In the genomic region with DNA sequence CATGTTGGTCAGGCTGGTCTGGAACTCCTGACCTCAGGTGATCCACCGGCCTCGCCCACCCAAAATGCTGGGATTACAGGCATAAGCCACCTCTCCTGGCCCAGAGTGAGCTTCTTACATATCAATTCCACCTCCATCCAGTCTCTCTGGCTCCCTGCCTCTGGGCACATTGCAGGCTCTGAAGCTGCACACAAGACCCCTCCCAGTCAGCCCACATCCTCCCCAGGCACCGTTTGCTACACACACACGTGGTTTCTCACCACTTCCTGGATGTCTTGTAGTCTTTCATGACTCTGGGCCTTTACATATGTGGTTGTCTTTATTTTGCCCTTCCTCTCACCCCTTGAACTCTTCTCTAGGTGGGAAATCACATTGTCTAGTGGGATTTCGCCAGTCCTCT, we compare ENCODE assay signal across 9 cellular contexts.
DNase-seq lines count a peak whose midpoint lies in the region; ATAC-seq and TF ChIP-seq lines count a peak whose summit lies in the region.
"Had no signal": no experiment of that assay in that cellular context is flagged by ENCODE, and none has a peak within 500 bp of the region (broad histone marks: within the 10 kb centered on the region; RNA-seq: fewer than 3 reads in every experiment).

No MANE protein-coding gene starts in this region.

- H3K36me3 ChIP-seq in prostate gland (no peaks in the 10 kb centered on the region), smooth muscle cell (ENCODE audit: low read depth) (no peaks in the 10 kb centered on the region)

- intact Hi-C loops in prostate gland (cut with DNase I) = no loop called here

- no peak overlapping the region for H2AFZ ChIP-seq in smooth muscle cell (ENCODE audit: low read depth)

- H3K4me3 ChIP-seq in prostate gland = no peak overlapping the region
- H3K4me3 ChIP-seq in smooth muscle cell = no peak overlapping the region
- H3K4me3 ChIP-seq: skin epidermis had no signal

- peak overlapping the region; percentile 78 for H3K27ac Mint-ChIP-seq in activated naive CD8-positive, alpha-beta T cell treated with anti-CD3 and anti-CD28 coated beads for 36 hours

- no peaks in the 10 kb centered on the region for H4K20me1 ChIP-seq in smooth muscle cell (ENCODE audit: low read depth)

- no peak for TF ChIP-seq CTCF in prostate gland (IDR thresholded peaks at IDR 0.05)
- TF ChIP-seq CTCF in smooth muscle cell (IDR thresholded peaks at IDR 0.05; ENCODE audit: borderline replicate concordance, insufficient read depth, poor library complexity, severe bottlenecking) = no peak

- H3K27me3 Mint-ChIP-seq in activated naive CD8-positive, alpha-beta T cell treated with anti-CD3 and anti-CD28 coated beads for 36 hours = no peaks in the 10 kb centered on the region

- H3K4me1 Mint-ChIP-seq in activated naive CD8-positive, alpha-beta T cell treated with anti-CD3 and anti-CD28 coated beads for 36 hours = peaks cover 44% of the 10 kb centered on the region

- peaks cover 20% of the 10 kb centered on the region for H3K36me3 Mint-ChIP-seq in activated naive CD8-positive, alpha-beta T cell treated with anti-CD3 and anti-CD28 coated beads for 36 hours

- TF ChIP-seq POLR2A in prostate gland (IDR thresholded peaks at IDR 0.05) = no peak

- H3K9me3 ChIP-seq in prostate gland = no peaks in the 10 kb centered on the region
- no peaks in the 10 kb centered on the region for H3K9me3 ChIP-seq in smooth muscle cell (replicated peaks; ENCODE audit: low read depth)

- ATAC-seq in GM19043 (IDR thresholded peaks at IDR 0.05; ENCODE audit: low read depth, unreplicated experiment) (peak; percentile 96), HG03108 (IDR thresholded peaks at IDR 0.05; ENCODE audit: unreplicated experiment) (peak; percentile 99)

- H3K4me3 Mint-ChIP-seq in activated naive CD8-positive, alpha-beta T cell treated with anti-CD3 and anti-CD28 coated beads for 36 hours = peak overlapping the region; percentile 26

- H3K27me3 ChIP-seq in prostate gland (replicated peaks; ENCODE audit: insufficient read depth) (no peaks in the 10 kb centered on the region), smooth muscle cell (ENCODE audit: low read depth) (no peaks in the 10 kb centered on the region)

- DNase-seq in T follicular helper cell (ENCODE audit: low read depth) (peak; percentile 73), prostate gland (ENCODE audit: low spot score) (peak; percentile 24), NCI-H446 treated with DMSO at 0.1 percent for 48 hours (lab: John Stamatoyannopoulos, UW) (no peak), smooth muscle cell (lab: John Stamatoyannopoulos, UW; ENCODE audit: unreplicated experiment) (no peak), NCI-H774 (lab: John Stamatoyannopoulos, UW) (no peak)
- peak; percentile 71 for DNase-seq in activated naive CD8-positive, alpha-beta T cell treated with anti-CD3 and anti-CD28 coated beads for 36 hours

- H3K9ac ChIP-seq in smooth muscle cell (ENCODE audit: low read depth) = no peak overlapping the region

- no peaks in the 10 kb centered on the region for H3F3A ChIP-seq in smooth muscle cell (ENCODE audit: low read depth)

- H3K79me2 ChIP-seq in smooth muscle cell (ENCODE audit: low read depth) = no peaks in the 10 kb centered on the region

- WGBS in prostate gland = 69% methylated on average over 5 of the region's 5 CpGs
- 64% methylated on average over 5 of the region's 5 CpGs for WGBS in smooth muscle cell (ENCODE audit: low lambda C conversion rate)

- H3K4me2 ChIP-seq in smooth muscle cell = no peak overlapping the region

- no peaks in the 10 kb centered on the region for H3K4me1 ChIP-seq in prostate gland (replicated peaks)
- no peaks in the 10 kb centered on the region for H3K4me1 ChIP-seq in smooth muscle cell (ENCODE audit: low read depth)

- peaks cover 10% of the 10 kb centered on the region for H3K9me3 Mint-ChIP-seq in activated naive CD8-positive, alpha-beta T cell treated with anti-CD3 and anti-CD28 coated beads for 36 hours

- H3K27ac ChIP-seq in prostate gland = no peak overlapping the region
- H3K27ac ChIP-seq in smooth muscle cell (ENCODE audit: low read depth) = no peak overlapping the region

Comparison
In these comparisons a context has a peak if more than half of its experiments do, and no peak if none do; other contexts are left out.
1. DNase-seq: peak in T follicular helper cell (single experiment), activated naive CD8-positive, alpha-beta T cell treated with anti-CD3 and anti-CD28 coated beads for 36 hours (single experiment) and prostate gland (single experiment); none in NCI-H446 treated with DMSO at 0.1 percent for 48 hours (single experiment), smooth muscle cell (single experiment) and NCI-H774 (single experiment).